In genomic region chr17:39450847-39451581, GRCh38 we compare ENCODE assay signal across 8 cellular contexts. TPM values are rescaled to one million over a fixed set of nuclear protein-coding genes. Genes with fewer than 3 reads are reported as not detected.
A peak's percentile ranks its signal among the peaks of the same experiment; 100 is the strongest.
DNase-seq lines count a peak whose midpoint lies in the region; ATAC-seq, FAIRE-seq and TF ChIP-seq lines count a peak whose summit lies in the region.

MED1 (minus strand) TSS chr17:39451263; CDS start chr17:39451062, 201 bp downstream.

- H3K4me1 ChIP-seq in psoas muscle: peaks cover 2% of the 10 kb centered on the region

- TF ChIP-seq POLR2A in GM15510 (IDR thresholded peaks at IDR 0.05; ENCODE audit: borderline replicate concordance, extremely low read depth, insufficient read length): peak; percentile 79

- DNase-seq in NCI-H187 (lab: John Stamatoyannopoulos, UW) (peak; percentile 89 to 97), T-helper 2 cell (peak; percentile 69 to 99 (median 87)), left ventricle myocardium superior (peak; percentile 95), psoas muscle (peak; percentile 91 to 96), urothelium cell line (ENCODE audit: low spot score) (peak; percentile 99)

- no peak for FAIRE-seq in urothelium cell line (lab: Jason Lieb, UNC)

- peaks cover 0 to 32% of the 10 kb centered on the region in 2 donors for H3K36me3 ChIP-seq in psoas muscle (ENCODE audit: insufficient read depth in 1 of 2, low read depth in 1 of 2)

- intact Hi-C loops in left ventricle myocardium superior (cut with micrococcal nuclease): no loop called here
- intact Hi-C loops in psoas muscle (cut with DNase I): loop anchor here in 1 of 2 donors (1.0 kb wide), 1 partner anchor 10 kb away; the partner anchor contains the start of gene CDK12

- WGBS in psoas muscle, 3 donors: 0% methylated on average over 37 of the region's 37 CpGs

- TF ChIP-seq CTCF in psoas muscle (IDR thresholded peaks at IDR 0.05): no peak

- H3K4me3 ChIP-seq in psoas muscle: peak within 1 kb of the TSS; percentile 82

- peak within 1 kb of the TSS; percentile 76 for H3K27ac ChIP-seq in angular gyrus (ENCODE audit: low read depth, low read length)
- peak within 1 kb of the TSS; percentile 83 for H3K27ac ChIP-seq in psoas muscle

- H3K27me3 ChIP-seq in psoas muscle (ENCODE audit: insufficient read depth in 3 of 3, low read length in 2 of 3): no peaks in the 10 kb centered on the region

- no peaks in the 10 kb centered on the region for H3K9me3 ChIP-seq in psoas muscle

- ATAC-seq in HG02938 (IDR thresholded peaks at IDR 0.05; ENCODE audit: unreplicated experiment) (peak; percentile 89), left ventricle myocardium superior (peak; percentile 98), psoas muscle (peak; percentile 98 to 100 (median 99))

RNA-seq across cellular contexts. Expression of gene MED1, which starts in this region (rescaled TPM):
- total RNA-seq in left ventricle myocardium superior (21.5 TPM), psoas muscle (10 to 100 TPM; 18.2 to 28.5 (median 25.9) TPM)
- 10 to 100 TPM in 2 of 3 donors, 1 to 10 TPM in 1; 6.2 to 19.2 (median 12.0) TPM for polyA plus RNA-seq in psoas muscle

Comparison
In these comparisons a context has a peak if more than half of its experiments do, and no peak if none do; other contexts are left out.
1. Peak in every context shown above with its lines: DNase-seq, ATAC-seq, H3K4me3 ChIP-seq and H3K27ac ChIP-seq.